ENCODE assay signal across 8 cellular contexts in genomic region chr19:17419491-17420266, GRCh38.
A peak's percentile ranks its signal among the peaks of the same experiment; 100 is the strongest.
DNase-seq lines count a peak whose midpoint lies in the region; ATAC-seq and FAIRE-seq lines count a peak whose summit lies in the region.

Gene MVB12A, plus strand, starts transcription at chr19:17420047. Its CDS starts 89 bp downstream, at chr19:17420136.

- peak; percentile 60 for ATAC-seq in HG03457 (IDR thresholded peaks at IDR 0.05; ENCODE audit: unreplicated experiment)

- FAIRE-seq in GM19239 (lab: Jason Lieb, UNC) (peak; percentile 97), colon (lab: Jason Lieb, UNC) (peak; percentile 78)

- peak; percentile 100 for DNase-seq in AG20443 (ENCODE audit: low spot score)
- DNase-seq in GM19239 (ENCODE audit: insufficient read length, low spot score): peak; percentile 96
- peak; percentile 91 to 96 for DNase-seq in NCI-H526 (lab: John Stamatoyannopoulos, UW)
- peak; percentile 96 for DNase-seq in activated CD4-positive, alpha-beta T cell treated with anti-CD3 and anti-CD28 coated beads for 48 hours
- DNase-seq in kidney glomerular epithelial cell (lab: John Stamatoyannopoulos, UW): peak; percentile 96
- DNase-seq in stimulated activated CD4-positive, alpha-beta T cell treated with anti-CD3 and anti-CD28 coated beads, Interleukin-1b, Interleukin-23, amount 100 ng/mL, for 1 hour (ENCODE audit: low read depth in 2 of 2): peak; percentile 86 to 89

Comparison
In these comparisons a context has a peak if more than half of its experiments do, and no peak if none do; other contexts are left out.
1. Peak in every context shown above with its lines: DNase-seq and ATAC-seq.